In the genomic region with DNA sequence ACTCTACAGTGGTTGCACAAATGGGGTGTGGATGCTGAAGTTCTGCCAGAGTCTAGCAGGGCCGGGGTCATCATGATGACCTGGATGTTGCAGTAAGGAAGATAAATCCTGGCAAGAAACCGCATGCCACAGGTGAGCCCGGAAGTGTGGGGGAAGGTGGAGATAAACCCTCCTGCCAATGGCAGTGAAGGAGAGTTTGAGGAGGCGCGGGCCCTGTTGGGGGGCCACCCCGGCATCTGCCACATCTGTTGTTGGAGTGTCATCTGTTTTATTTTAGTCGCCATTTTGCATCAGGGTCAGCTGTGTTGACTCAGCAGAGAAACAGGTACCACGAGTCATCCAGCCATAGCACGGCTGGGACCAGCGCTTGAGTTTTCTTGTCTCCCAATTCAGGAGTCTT, we compare ENCODE assay signal across 15 cellular contexts.
DNase-seq lines count a peak whose midpoint lies in the region; ATAC-seq, FAIRE-seq and TF ChIP-seq lines count a peak whose summit lies in the region.
"Had no signal": no experiment of that assay in that cellular context is flagged by ENCODE, and none has a peak within 500 bp of the region (broad histone marks: within the 10 kb centered on the region; RNA-seq: fewer than 3 reads in every experiment).

No MANE protein-coding gene starts in this region.

- H3K4me2 ChIP-seq in K562 (ENCODE audit: insufficient read depth, low read length) = no peak overlapping the region
- H3K4me2 ChIP-seq in neuronal stem cell (ENCODE audit: insufficient read depth, low read length, poor library complexity, severe bottlenecking) = no peak overlapping the region

- no peak overlapping the region for H3K4me3 Mint-ChIP-seq in activated CD4-positive, alpha-beta memory T cell treated with anti-CD3 and anti-CD28 coated beads, Interleukin-2, amount 10 ng/mL, durations not matched to agents 7 days and 5 days
- no peak overlapping the region for H3K4me3 Mint-ChIP-seq in activated CD4-positive, alpha-beta memory T cell treated with anti-CD3 and anti-CD28 coated beads for 36 hours
- H3K4me3 Mint-ChIP-seq: dendritic cell treated with granulocyte-macrophage colony-stimulating factor and Interleukin-4, amounts not matched to agents 40 ng/mL and 50 ng/mL, for 4 days; type B pancreatic cell had no signal

- H2BK15ac ChIP-seq in neuronal stem cell (ENCODE audit: low read length) = no peak overlapping the region

- H3K27ac ChIP-seq in K562 (ENCODE audit: extremely low read depth, low read depth, low read length) = no peak overlapping the region
- no peak overlapping the region for H3K27ac ChIP-seq in neuronal stem cell (replicated peaks; ENCODE audit: low read length)
- H3K27ac ChIP-seq in effector memory CD4-positive, alpha-beta T cell (ENCODE audit: insufficient read depth, low read length, poor library complexity, severe bottlenecking) = no peak overlapping the region
- H3K27ac ChIP-seq: Peyer's patch, skin epidermis had no signal

- H2BK12ac ChIP-seq in neuronal stem cell (ENCODE audit: low read length) = no peak overlapping the region

- H3K4me3 ChIP-seq in K562 (no peak overlapping the region), neuronal stem cell (ENCODE audit: low read length in 2 of 2) (no peak overlapping the region)
- H3K4me3 ChIP-seq in effector memory CD4-positive, alpha-beta T cell (ENCODE audit: insufficient read depth, low read depth, low read length, poor library complexity, severe bottlenecking) = no peak overlapping the region
- H3K4me3 ChIP-seq: Peyer's patch, skin epidermis had no signal

- no peak for TF ChIP-seq CTCF in K562 (IDR thresholded peaks at IDR 0.05 in 2 of 3, conservative IDR thresholded peaks at IDR 0.05 in 1 of 3; ENCODE audit: insufficient read depth in 2 of 3, low read depth in 1 of 3, low read length in 3 of 3)

- H3K4ac ChIP-seq in neuronal stem cell (ENCODE audit: low read length) = no peak overlapping the region

- no peak overlapping the region for H4K8ac ChIP-seq in neuronal stem cell (ENCODE audit: low read depth, low read length)

- H2AK5ac ChIP-seq in neuronal stem cell (ENCODE audit: low read depth, low read length) = no peak overlapping the region

- peak overlapping the region; percentile 17 for H3K23ac ChIP-seq in neuronal stem cell (ENCODE audit: low read depth, low read length, poor library complexity)

- 0 out of 2 replicates have a peak, but pooled peaks cover 3% of the 10 kb centered on the region for H4K20me1 ChIP-seq in K562 (replicated peaks; ENCODE audit: control insufficient read depth, insufficient read depth, low read length)

- H3K27me3 Mint-ChIP-seq in activated CD4-positive, alpha-beta memory T cell treated with anti-CD3 and anti-CD28 coated beads, Interleukin-2, amount 10 ng/mL, durations not matched to agents 7 days and 5 days = no peaks in the 10 kb centered on the region
- H3K27me3 Mint-ChIP-seq in activated CD4-positive, alpha-beta memory T cell treated with anti-CD3 and anti-CD28 coated beads for 36 hours = no peaks in the 10 kb centered on the region
- H3K27me3 Mint-ChIP-seq: dendritic cell treated with granulocyte-macrophage colony-stimulating factor and Interleukin-4, amounts not matched to agents 40 ng/mL and 50 ng/mL, for 4 days; type B pancreatic cell had no signal

- H3K9me3 ChIP-seq in K562 (replicated peaks; ENCODE audit: control insufficient read depth, insufficient read depth, low read depth, low read length) (no peaks in the 10 kb centered on the region), neuronal stem cell (replicated peaks in 1 of 2; ENCODE audit: control insufficient read depth in 2 of 2, insufficient read depth in 1 of 2, low read depth in 1 of 2, low read length in 2 of 2) (peaks cover 0 to 2% of the 10 kb centered on the region in 2 donors)
- H3K9me3 ChIP-seq in effector memory CD4-positive, alpha-beta T cell (ENCODE audit: control insufficient read depth, low read length) = no peaks in the 10 kb centered on the region
- H3K9me3 ChIP-seq: Peyer's patch had no signal

- in situ Hi-C loops in K562 (cut with MboI) = no loop called here

- H3K14ac ChIP-seq in neuronal stem cell (ENCODE audit: low read length) = no peak overlapping the region

- peaks cover 86% of the 10 kb centered on the region for H3K36me3 Mint-ChIP-seq in activated CD4-positive, alpha-beta memory T cell treated with anti-CD3 and anti-CD28 coated beads, Interleukin-2, amount 10 ng/mL, durations not matched to agents 7 days and 5 days (ENCODE audit: low read depth)
- H3K36me3 Mint-ChIP-seq in activated CD4-positive, alpha-beta memory T cell treated with anti-CD3 and anti-CD28 coated beads for 36 hours = peaks cover 14% of the 10 kb centered on the region

- TF ChIP-seq POLR2A in K562 (conservative IDR thresholded peaks at IDR 0.05) = no peak

- intact Hi-C loops in activated CD4-positive, alpha-beta memory T cell treated with anti-CD3 and anti-CD28 coated beads for 36 hours (cut with micrococcal nuclease) = no loop called here
- intact Hi-C loops in K562 (cut with micrococcal nuclease) = no loop called here

- no TSS peak for BruUV-seq in K562 (replicated peaks; lab: Mats Ljungman, UMichigan)

- H3K27me3 ChIP-seq in K562 (ENCODE audit: control insufficient read depth in 2 of 2, insufficient read depth in 2 of 2, low read length in 2 of 2) (no peaks in the 10 kb centered on the region), neuronal stem cell (ENCODE audit: control insufficient read depth in 3 of 3, insufficient read depth in 3 of 3, low read depth in 1 of 3, low read length in 3 of 3) (no peaks in the 10 kb centered on the region)
- no peaks in the 10 kb centered on the region for H3K27me3 ChIP-seq in effector memory CD4-positive, alpha-beta T cell (replicated peaks; ENCODE audit: control insufficient read depth, insufficient read depth, low read length, poor library complexity, severe bottlenecking)
- H3K27me3 ChIP-seq: Peyer's patch had no signal

- peaks cover 5% of the 10 kb centered on the region for H3K9me3 Mint-ChIP-seq in activated CD4-positive, alpha-beta memory T cell treated with anti-CD3 and anti-CD28 coated beads, Interleukin-2, amount 10 ng/mL, durations not matched to agents 7 days and 5 days
- H3K9me3 Mint-ChIP-seq in activated CD4-positive, alpha-beta memory T cell treated with anti-CD3 and anti-CD28 coated beads for 36 hours = no peaks in the 10 kb centered on the region
- H3K9me3 Mint-ChIP-seq: dendritic cell treated with granulocyte-macrophage colony-stimulating factor and Interleukin-4, amounts not matched to agents 40 ng/mL and 50 ng/mL, for 4 days had no signal

- ATAC-seq in K562 (peak; percentile 29; the same call in 1 of the 3 replicates), HG02678 (IDR thresholded peaks at IDR 0.05; ENCODE audit: unreplicated experiment) (no peak)
- ATAC-seq: left colon had no signal

- POLR2A ChIA-PET in activated CD4-positive, alpha-beta memory T cell treated with anti-CD3 and anti-CD28 coated beads, Interleukin-2, amount 10 ng/mL, durations not matched to agents 7 days and 5 days (lab: Charles Lee) = interaction anchor here (1.0 to 3.9 kb wide), 4 partner anchors 15 to 121 kb away, joined by 3 to 26 read pairs (median 5); no protein-coding TSS in a partner anchor
- POLR2A ChIA-PET in activated CD4-positive, alpha-beta memory T cell treated with anti-CD3 and anti-CD28 coated beads for 36 hours (lab: Charles Lee) = no interaction called here
- POLR2A ChIA-PET in K562 (lab: Yijun Ruan, JAX) = interaction anchor here (0.6 to 1.4 kb wide), 3 partner anchors 11 to 1843 kb away, joined by 3 to 5 read pairs (median 3); no protein-coding TSS in a partner anchor

- H3K18ac ChIP-seq in neuronal stem cell (ENCODE audit: low read length) = no peak overlapping the region

- peaks cover 2% of the 10 kb centered on the region for H3K9me1 ChIP-seq in K562 (ENCODE audit: control insufficient read depth, insufficient read depth, low read length)

- no peak overlapping the region for H2BK120ac ChIP-seq in neuronal stem cell (ENCODE audit: low read depth, low read length)

- H3K79me1 ChIP-seq in neuronal stem cell (ENCODE audit: low read depth, low read length) = no peaks in the 10 kb centered on the region

- H4K91ac ChIP-seq in neuronal stem cell (ENCODE audit: low read depth, low read length, poor library complexity) = no peak overlapping the region

- no peak for TF ChIP-seq EP300 in K562 (IDR thresholded peaks at IDR 0.05; ENCODE audit: low read length)

- CTCF ChIA-PET in activated CD4-positive, alpha-beta memory T cell treated with anti-CD3 and anti-CD28 coated beads, Interleukin-2, amount 10 ng/mL, durations not matched to agents 7 days and 5 days (lab: Charles Lee) = interaction anchor here (1.2 kb wide), 1 partner anchor 82 kb away, joined by 3 read pairs; no protein-coding TSS in a partner anchor
- CTCF ChIA-PET in activated CD4-positive, alpha-beta memory T cell treated with anti-CD3 and anti-CD28 coated beads for 36 hours (lab: Charles Lee) = interaction anchor here (0.6 kb wide), 1 partner anchor 73 kb away, joined by 3 read pairs; no protein-coding TSS in a partner anchor
- CTCF ChIA-PET in K562 (lab: Yijun Ruan, JAX; ENCODE audit: low intra/inter-chr PET ratio) = no interaction called here

- no peak for DNase-seq in activated CD4-positive, alpha-beta memory T cell treated with anti-CD3 and anti-CD28 coated beads, Interleukin-2, amount 10 ng/mL, durations not matched to agents 7 days and 5 days
- no peak for DNase-seq in activated CD4-positive, alpha-beta memory T cell treated with anti-CD3 and anti-CD28 coated beads for 36 hours
- peak; percentile 13 for DNase-seq in HS-5 (ENCODE audit: low read depth)
- DNase-seq in K562 (ENCODE audit: extremely low read depth in 1 of 4, low spot score in 3 of 4) = no peak
- no peak for DNase-seq in neuronal stem cell (ENCODE audit: low spot score)
- no peak for DNase-seq in effector memory CD4-positive, alpha-beta T cell
- DNase-seq in NCI-H748 treated with DMSO at 0.1 percent for 48 hours (lab: John Stamatoyannopoulos, UW) = no peak
- DNase-seq: left colon, MV-4-11 had no signal

- H3K4me1 ChIP-seq in K562 (replicated peaks in 1 of 2; ENCODE audit: control insufficient read depth in 2 of 2, insufficient read depth in 2 of 2, low read length in 2 of 2) = peaks cover 0 to 21% of the 10 kb centered on the region in 2 experiments; a peak in 2 of 5 replicates
- peaks cover 5 to 7% of the 10 kb centered on the region in 2 donors for H3K4me1 ChIP-seq in neuronal stem cell (ENCODE audit: control insufficient read depth in 2 of 2, insufficient read depth in 1 of 2, low read depth in 1 of 2, low read length in 2 of 2)
- H3K4me1 ChIP-seq in effector memory CD4-positive, alpha-beta T cell (ENCODE audit: control insufficient read depth, insufficient read depth, low read length, poor library complexity, severe bottlenecking) = peaks cover 5% of the 10 kb centered on the region
- H3K4me1 ChIP-seq: Peyer's patch had no signal

- peak overlapping the region; percentile 87 for H3K27ac Mint-ChIP-seq in activated CD4-positive, alpha-beta memory T cell treated with anti-CD3 and anti-CD28 coated beads, Interleukin-2, amount 10 ng/mL, durations not matched to agents 7 days and 5 days
- no peak overlapping the region for H3K27ac Mint-ChIP-seq in activated CD4-positive, alpha-beta memory T cell treated with anti-CD3 and anti-CD28 coated beads for 36 hours
- H3K27ac Mint-ChIP-seq: dendritic cell treated with granulocyte-macrophage colony-stimulating factor and Interleukin-4, amounts not matched to agents 40 ng/mL and 50 ng/mL, for 4 days had no signal

- no peak for FAIRE-seq in K562 (lab: Jason Lieb, UNC)
- FAIRE-seq: TTC549 had no signal

- no peak overlapping the region for H3K9ac ChIP-seq in K562 (ENCODE audit: insufficient read depth in 1 of 2, low read depth in 2 of 2, low read length in 2 of 2)
- H3K9ac ChIP-seq in neuronal stem cell (ENCODE audit: low read depth, low read length, poor library complexity) = peak overlapping the region; percentile 13

- no peaks in the 10 kb centered on the region for H3K79me2 ChIP-seq in K562 (ENCODE audit: control insufficient read depth, insufficient read depth, low read length)

- peaks cover 86% of the 10 kb centered on the region for H3K4me1 Mint-ChIP-seq in activated CD4-positive, alpha-beta memory T cell treated with anti-CD3 and anti-CD28 coated beads, Interleukin-2, amount 10 ng/mL, durations not matched to agents 7 days and 5 days
- peaks cover 45% of the 10 kb centered on the region for H3K4me1 Mint-ChIP-seq in activated CD4-positive, alpha-beta memory T cell treated with anti-CD3 and anti-CD28 coated beads for 36 hours (ENCODE audit: low read depth)

- 38% methylated on average over 10 of the region's 10 CpGs for WGBS in K562 (ENCODE audit: insufficient coverage, low coverage, missing lambda C conversion rate)
- WGBS in neuronal stem cell (ENCODE audit: extremely low coverage in 2 of 2, insufficient read length in 2 of 2, insufficient replicate concordance in 1 of 2), 2 donors = no CpG with 5 or more reads among the region's 10 CpGs

- H2AFZ ChIP-seq in K562 (ENCODE audit: low read depth, low read length) (no peak overlapping the region), neuronal stem cell (ENCODE audit: low read length) (no peak overlapping the region)

- H3K36me3 ChIP-seq in K562 (ENCODE audit: control insufficient read depth, insufficient read depth, low read length) = peaks cover 15% of the 10 kb centered on the region; the same call in 2 of the 3 replicates
- peaks cover 6 to 8% of the 10 kb centered on the region in 2 donors for H3K36me3 ChIP-seq in neuronal stem cell (replicated peaks in 1 of 2; ENCODE audit: control insufficient read depth in 2 of 2, insufficient read depth in 2 of 2, low read length in 2 of 2)
- H3K36me3 ChIP-seq in effector memory CD4-positive, alpha-beta T cell (ENCODE audit: control insufficient read depth, insufficient read depth, low read length) = no peaks in the 10 kb centered on the region

- peak overlapping the region; percentile 29 for H2BK5ac ChIP-seq in neuronal stem cell (ENCODE audit: low read length)

- TF ChIP-seq RAD21 in K562 (CRISPR knock-in tag; conservative IDR thresholded peaks at IDR 0.05 in 1 of 2, IDR thresholded peaks at IDR 0.05 in 1 of 2) = no peak
